Comparison of ENCODE assay signal across 16 cellular contexts in the genomic region with DNA sequence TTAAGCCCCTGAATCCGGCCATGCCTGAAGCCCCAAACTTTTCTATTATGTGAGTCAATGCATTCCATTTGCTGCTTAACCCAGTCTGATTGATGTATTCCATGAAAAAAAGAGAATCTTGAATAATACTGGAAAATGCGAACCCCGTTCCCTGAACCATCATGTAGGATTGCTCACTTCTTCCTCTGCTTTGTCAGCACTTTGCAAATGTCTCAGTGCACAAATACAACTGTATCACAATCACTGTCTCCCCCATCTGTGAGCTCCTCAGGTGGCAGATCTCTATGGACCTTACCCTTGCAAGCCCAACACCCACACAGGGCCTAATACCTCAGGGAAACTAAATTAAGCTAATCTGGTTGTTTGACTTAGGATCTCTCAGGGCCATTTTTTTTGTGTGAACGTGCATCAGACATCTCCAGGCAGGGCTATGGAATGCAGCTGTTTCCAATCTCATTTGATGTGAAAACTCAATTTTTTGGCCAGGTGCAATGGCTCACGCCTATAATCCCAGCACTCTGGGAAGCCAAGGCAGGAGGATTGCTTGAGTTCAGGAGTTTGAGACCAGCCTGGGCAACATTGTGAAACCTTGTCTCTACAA. TPM values are rescaled to one million over a fixed set of nuclear protein-coding genes. Genes with fewer than 3 reads are reported as not detected.
DNase-seq lines count a peak whose midpoint lies in the region; ATAC-seq and TF ChIP-seq lines count a peak whose summit lies in the region.
"Had no signal": no experiment of that assay in that cellular context is flagged by ENCODE, and none has a peak within 500 bp of the region (broad histone marks: within the 10 kb centered on the region; RNA-seq: fewer than 3 reads in every experiment).

No MANE protein-coding gene starts in this region.

- peaks cover 7% of the 10 kb centered on the region for H3K27me3 ChIP-seq in suprapubic skin

- H3K36me3 Mint-ChIP-seq in activated naive CD8-positive, alpha-beta T cell treated with anti-CD3 and anti-CD28 coated beads, Interleukin-2, amount 50 U/mL, for 24 hours (ENCODE audit: low read depth): peaks cover 14% of the 10 kb centered on the region

- H3K4me1 ChIP-seq in suprapubic skin: peaks cover 18% of the 10 kb centered on the region

- no peak overlapping the region for H3K4me3 Mint-ChIP-seq in activated naive CD8-positive, alpha-beta T cell treated with anti-CD3 and anti-CD28 coated beads, Interleukin-2, amount 50 U/mL, for 24 hours
- H3K4me3 Mint-ChIP-seq in stimulated activated naive CD8-positive, alpha-beta T cell treated with anti-CD3 and anti-CD28 coated beads, Interleukin-15, amount 100 ng/mL, for 72 hours: peak overlapping the region; percentile 79 to 93

- H3K27ac ChIP-seq in suprapubic skin: no peak overlapping the region

- H3K9me3 ChIP-seq in suprapubic skin: no peaks in the 10 kb centered on the region

- no peak for TF ChIP-seq POLR2A in suprapubic skin (IDR thresholded peaks at IDR 0.05)

- no peaks in the 10 kb centered on the region for H3K27me3 Mint-ChIP-seq in activated naive CD8-positive, alpha-beta T cell treated with anti-CD3 and anti-CD28 coated beads, Interleukin-2, amount 50 U/mL, for 24 hours
- no peaks in the 10 kb centered on the region for H3K27me3 Mint-ChIP-seq in stimulated activated naive CD8-positive, alpha-beta T cell treated with anti-CD3 and anti-CD28 coated beads, Interleukin-15, amount 100 ng/mL, for 72 hours

- no peak overlapping the region for H3K4me3 ChIP-seq in suprapubic skin

- TF ChIP-seq EP300 in suprapubic skin (IDR thresholded peaks at IDR 0.05): no peak

- TF ChIP-seq CTCF in suprapubic skin (IDR thresholded peaks at IDR 0.05): no peak

- H3K9me3 Mint-ChIP-seq in activated naive CD8-positive, alpha-beta T cell treated with anti-CD3 and anti-CD28 coated beads, Interleukin-2, amount 50 U/mL, for 24 hours: peaks cover 6% of the 10 kb centered on the region
- H3K9me3 Mint-ChIP-seq in stimulated activated naive CD8-positive, alpha-beta T cell treated with anti-CD3 and anti-CD28 coated beads, Interleukin-15, amount 100 ng/mL, for 72 hours: no peaks in the 10 kb centered on the region

- peaks cover 59% of the 10 kb centered on the region for H3K4me1 Mint-ChIP-seq in activated naive CD8-positive, alpha-beta T cell treated with anti-CD3 and anti-CD28 coated beads, Interleukin-2, amount 50 U/mL, for 24 hours
- H3K4me1 Mint-ChIP-seq in stimulated activated naive CD8-positive, alpha-beta T cell treated with anti-CD3 and anti-CD28 coated beads, Interleukin-15, amount 100 ng/mL, for 72 hours: peaks cover 42% of the 10 kb centered on the region

- H3K27ac Mint-ChIP-seq in activated naive CD8-positive, alpha-beta T cell treated with anti-CD3 and anti-CD28 coated beads, Interleukin-2, amount 50 U/mL, for 24 hours: peak overlapping the region; percentile 63
- no peak overlapping the region for H3K27ac Mint-ChIP-seq in stimulated activated naive CD8-positive, alpha-beta T cell treated with anti-CD3 and anti-CD28 coated beads, Interleukin-15, amount 100 ng/mL, for 72 hours

- ATAC-seq in activated naive CD8-positive, alpha-beta T cell treated with anti-CD3 and anti-CD28 coated beads, Interleukin-2, amount 50 U/mL, for 24 hours: no peak
- ATAC-seq in stimulated activated naive CD8-positive, alpha-beta T cell treated with anti-CD3 and anti-CD28 coated beads, Interleukin-15, amount 100 ng/mL, for 72 hours: no peak
- ATAC-seq in GM18870 (IDR thresholded peaks at IDR 0.05; ENCODE audit: unreplicated experiment): no peak
- ATAC-seq: heart right ventricle had no signal

- no peaks in the 10 kb centered on the region for H3K36me3 ChIP-seq in suprapubic skin
- H3K36me3 ChIP-seq: heart right ventricle had no signal

- DNase-seq in activated effector memory CD4-positive, alpha-beta T cell treated with anti-CD3 and anti-CD28 coated beads, Interleukin-2, amount 50 U/mL, for 16 hours: peak; percentile 53
- DNase-seq in activated effector memory CD4-positive, alpha-beta T cell treated with Interleukin-2 at 50 U/mL for 16 hours: no peak
- DNase-seq in NCI-H82 (lab: John Stamatoyannopoulos, UW) (peak; percentile 40), HPDE6-E6E7 (ENCODE audit: extremely low spot score) (no peak), suprapubic skin (ENCODE audit: low spot score in 2 of 2) (no peak)
- no peak for DNase-seq in activated naive CD8-positive, alpha-beta T cell treated with anti-CD3 and anti-CD28 coated beads, Interleukin-2, amount 50 U/mL, for 24 hours
- DNase-seq in stimulated activated naive CD8-positive, alpha-beta T cell treated with anti-CD3 and anti-CD28 coated beads, Interleukin-15, amount 100 ng/mL, for 72 hours: no peak
- DNase-seq: GOT3, islet precursor cell, NCI-H187, NCI-H446 treated with DMSO at 0.1 percent for 48 hours, T1000 had no signal

- 76% methylated on average over 5 of the region's 5 CpGs for WGBS in suprapubic skin

RNA-seq across cellular contexts. Expression of a gene that starts 2.1 kb away (rescaled TPM):
- 10 to 100 TPM; 27.0 to 29.8 (median 27.5) TPM for total RNA-seq in suprapubic skin

RNA-seq across cellular contexts. Expression of a gene that starts 55.3 kb away (rescaled TPM):
- total RNA-seq in suprapubic skin: 1 to 10 TPM in 1 of 4 donors, under 1 TPM in 2, not detected in 1; 0.24 to 1.1 (median 0.34) TPM
- total RNA-seq: fibroblast of lung, MCF 10A had no signal

Comparison
In these comparisons a context has a peak if more than half of its experiments do, and no peak if none do; other contexts are left out.
1. DNase-seq: peak in activated effector memory CD4-positive, alpha-beta T cell treated with anti-CD3 and anti-CD28 coated beads, Interleukin-2, amount 50 U/mL, for 16 hours (single experiment) and NCI-H82 (single experiment); none in activated effector memory CD4-positive, alpha-beta T cell treated with Interleukin-2 at 50 U/mL for 16 hours (single experiment), activated naive CD8-positive, alpha-beta T cell treated with anti-CD3 and anti-CD28 coated beads, Interleukin-2, amount 50 U/mL, for 24 hours (single experiment), stimulated activated naive CD8-positive, alpha-beta T cell treated with anti-CD3 and anti-CD28 coated beads, Interleukin-15, amount 100 ng/mL, for 72 hours (0 of 2), HPDE6-E6E7 (single experiment) and suprapubic skin (0 of 2).